Comparison of ENCODE assay signal across 8 cellular contexts in the genomic region with DNA sequence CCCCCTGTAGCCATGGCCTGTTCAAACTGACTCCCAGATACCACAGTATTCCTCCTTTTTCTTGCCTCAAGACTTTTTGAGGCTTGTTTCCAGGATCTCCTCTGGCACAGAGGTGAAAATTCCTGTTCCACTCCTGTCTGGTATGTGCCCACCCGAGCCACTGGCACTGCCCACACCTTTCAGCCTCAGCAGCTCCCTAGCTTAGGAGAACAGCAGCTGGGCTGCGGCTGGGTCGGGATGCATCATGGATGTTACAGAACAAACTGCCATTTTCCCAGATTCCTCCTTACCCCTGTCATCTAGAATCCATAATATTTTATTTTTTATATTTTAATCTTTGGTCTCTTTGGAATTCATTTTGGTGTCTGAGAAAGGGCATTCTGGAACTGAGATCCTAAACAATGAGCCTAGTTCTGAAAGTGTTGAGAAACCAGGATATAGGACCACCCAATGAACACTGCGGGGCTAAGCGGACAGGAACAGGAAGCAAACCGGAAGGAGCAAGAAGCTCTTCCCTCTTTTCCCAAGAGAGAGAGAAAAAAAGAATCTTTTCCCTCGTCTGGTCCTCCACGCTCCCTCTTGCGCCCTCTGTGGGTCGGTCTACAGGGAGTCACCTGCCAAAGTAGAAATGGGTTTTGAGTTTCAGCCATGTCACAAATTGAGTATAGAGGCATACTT. TPM values are rescaled to one million over a fixed set of nuclear protein-coding genes. Genes with fewer than 3 reads are reported as not detected.
DNase-seq lines count a peak whose midpoint lies in the region; ATAC-seq, FAIRE-seq and TF ChIP-seq lines count a peak whose summit lies in the region.

No MANE protein-coding gene starts in this region.

- in situ Hi-C loops in GM13976 (cut with MboI; ENCODE audit: low sequenced_read_pairs, unreplicated experiment): no loop called here
- in situ Hi-C loops in HepG2 (cut with HindIII; ENCODE audit: extremely low pct_ligation_motif_present, low pct_unique_long_range_greater_than_20kb): no loop called here

- H3K4me1 ChIP-seq in ACC112 (ENCODE audit: control insufficient read depth, insufficient read depth, low read length, unreplicated experiment): peaks cover 3% of the 10 kb centered on the region
- H3K4me1 ChIP-seq in HepG2 (ENCODE audit: insufficient read depth, low read length): peaks cover 7% of the 10 kb centered on the region

- TF ChIP-seq POLR2A in HepG2 (IDR thresholded peaks at IDR 0.05; ENCODE audit: insufficient read depth in 1 of 2, low read depth in 2 of 2, low read length in 2 of 2): no peak

- no peaks in the 10 kb centered on the region for H3K9me3 Mint-ChIP-seq in activated CD4-positive, alpha-beta T cell treated with anti-CD3 and anti-CD28 coated beads for 36 hours (ENCODE audit: low read depth)

- CTCF ChIA-PET in activated CD4-positive, alpha-beta T cell treated with anti-CD3 and anti-CD28 coated beads for 36 hours (lab: Charles Lee): interaction anchor here (0.6 to 5.5 kb wide), 21 partner anchors 9 to 383 kb away, joined by 3 to 69 read pairs (median 9); a partner anchor contains a TSS
- CTCF ChIA-PET in HepG2 (lab: Yijun Ruan, JAX; ENCODE audit: low intra/inter-chr PET ratio, low total read pairs): interaction anchor here (1.1 to 1.8 kb wide), 2 partner anchors 43 to 120 kb away, joined by 3 to 21 read pairs; no protein-coding TSS in a partner anchor

- no peaks in the 10 kb centered on the region for H4K20me1 ChIP-seq in HepG2 (ENCODE audit: insufficient read depth, low read length)

- H2AFZ ChIP-seq in ACC112 (ENCODE audit: low read length, unreplicated experiment) (peak overlapping the region; percentile 93), HepG2 (ENCODE audit: low read length) (peak overlapping the region; percentile 85)

- no peaks in the 10 kb centered on the region for H3K27me3 Mint-ChIP-seq in activated CD4-positive, alpha-beta T cell treated with anti-CD3 and anti-CD28 coated beads for 36 hours

- H3K4me3 ChIP-seq in ACC112 (ENCODE audit: low read depth, low read length): no peak overlapping the region
- peak overlapping the region; percentile 26 for H3K4me3 ChIP-seq in choroid plexus epithelial cell (ENCODE audit: low read depth, low read length)
- H3K4me3 ChIP-seq in HepG2 (replicated peaks in 1 of 3; ENCODE audit: insufficient read depth in 1 of 3, low read depth in 2 of 3, low read length in 3 of 3): peak overlapping the region in 2 of 3 experiments; percentile 43 to 46; a peak in 2 of 6 replicates

- H3K36me3 Mint-ChIP-seq in activated CD4-positive, alpha-beta T cell treated with anti-CD3 and anti-CD28 coated beads for 36 hours (ENCODE audit: low read depth): no peaks in the 10 kb centered on the region

- H3K36me3 ChIP-seq in ACC112 (ENCODE audit: insufficient read depth, low read length) (no peaks in the 10 kb centered on the region), HepG2 (replicated peaks in 1 of 2; ENCODE audit: control insufficient read depth in 1 of 2, insufficient read depth in 2 of 2, low read length in 2 of 2) (no peaks in the 10 kb centered on the region)

- no peak overlapping the region for H3K27ac Mint-ChIP-seq in activated CD4-positive, alpha-beta T cell treated with anti-CD3 and anti-CD28 coated beads for 36 hours

- H3K4me2 ChIP-seq in HepG2 (ENCODE audit: low read depth, low read length): peak overlapping the region; percentile 66

- WGBS in HepG2 (ENCODE audit: low lambda C conversion rate): 26% methylated on average over 10 of the region's 10 CpGs

- intact Hi-C loops in activated CD4-positive, alpha-beta T cell treated with anti-CD3 and anti-CD28 coated beads for 36 hours (cut with DNase I, micrococcal nuclease): loop anchor here (1.0 to 2.0 kb wide), 2 partner anchors 35 to 42 kb away; no protein-coding TSS in a partner anchor
- intact Hi-C loops in HepG2 (cut with micrococcal nuclease; ENCODE audit: unreplicated experiment): loop anchor here (1.0 kb wide), 1 partner anchor 42 kb away; no protein-coding TSS in a partner anchor

- DNase-seq in GM13976 (ENCODE audit: low spot score) (peak; percentile 67), NCI-H2227 treated with DMSO at 0.1 percent for 48 hours (lab: John Stamatoyannopoulos, UW) (peak; percentile 2), choroid plexus epithelial cell (ENCODE audit: low read depth) (peak; percentile 89), HepG2 (ENCODE audit: low spot score) (peak; percentile 84)
- peak; percentile 87 for DNase-seq in activated CD4-positive, alpha-beta T cell treated with anti-CD3 and anti-CD28 coated beads for 36 hours
- DNase-seq in stimulated activated CD4-positive, alpha-beta T cell treated with anti-CD3 and anti-CD28 coated beads, TNF-alpha, amount 100 ng/mL, for 1 hour (ENCODE audit: low read depth in 3 of 3, low spot score in 1 of 3): peak; percentile 13 to 56 (median 13)

- peaks cover 59% of the 10 kb centered on the region for H3K4me1 Mint-ChIP-seq in activated CD4-positive, alpha-beta T cell treated with anti-CD3 and anti-CD28 coated beads for 36 hours

- no peak overlapping the region for H3K4me3 Mint-ChIP-seq in activated CD4-positive, alpha-beta T cell treated with anti-CD3 and anti-CD28 coated beads for 36 hours

- no peaks in the 10 kb centered on the region for H3K27me3 ChIP-seq in ACC112 (ENCODE audit: insufficient read depth, low read length)
- peaks cover 0 to 8% of the 10 kb centered on the region in 2 experiments; a peak in 1 of 5 replicates for H3K27me3 ChIP-seq in HepG2 (ENCODE audit: control insufficient read depth in 1 of 2, insufficient read depth in 2 of 2, low read length in 2 of 2)

- ATAC-seq in activated CD4-positive, alpha-beta T cell treated with anti-CD3 and anti-CD28 coated beads for 36 hours: peak; percentile 76
- peak; percentile 78 for ATAC-seq in HepG2
- no peak for ATAC-seq in GM19395 (IDR thresholded peaks at IDR 0.05; ENCODE audit: unreplicated experiment)

- H3K79me2 ChIP-seq in ACC112 (ENCODE audit: control insufficient read depth, insufficient read depth, low read length, unreplicated experiment) (no peaks in the 10 kb centered on the region), HepG2 (ENCODE audit: insufficient read depth, low read length) (no peaks in the 10 kb centered on the region)

- POLR2A ChIA-PET in activated CD4-positive, alpha-beta T cell treated with anti-CD3 and anti-CD28 coated beads for 36 hours (lab: Charles Lee): interaction anchor here (0.7 kb wide), 1 partner anchor 40 kb away, joined by 3 read pairs; no protein-coding TSS in a partner anchor
- POLR2A ChIA-PET in HepG2 (lab: Yijun Ruan, JAX): interaction anchor here (1.0 kb wide), 1 partner anchor 42 kb away, joined by 3 read pairs; no protein-coding TSS in a partner anchor

- H3K27ac ChIP-seq in ACC112 (ENCODE audit: low read depth, low read length) (no peak overlapping the region), HepG2 (ENCODE audit: extremely low read length, insufficient read depth, low read length) (no peak overlapping the region)

- H3K9ac ChIP-seq in HepG2 (ENCODE audit: insufficient read depth, low read depth, low read length): no peak overlapping the region

- no TSS peak for BruUV-seq in HepG2 (replicated peaks; lab: Mats Ljungman, UMichigan)

- no peak for TF ChIP-seq EP300 in HepG2 (IDR thresholded peaks at IDR 0.05; ENCODE audit: low read depth in 2 of 2, low read length in 2 of 2)
- no peak for TF ChIP-seq EP300 in HepG2 (CRISPR knock-in tag; IDR thresholded peaks at IDR 0.05; ENCODE audit: borderline replicate concordance)

- peak; percentile 93 for FAIRE-seq in HepG2 (lab: Jason Lieb, UNC)

- H3K9me3 ChIP-seq in HepG2 (ENCODE audit: low read length): peaks cover 5% of the 10 kb centered on the region; the same call in 1 of the 2 replicates

- peak; percentile 45; the same call in 1 of the 2 replicates for TF ChIP-seq RAD21 in HepG2 (CRISPR knock-in tag; IDR thresholded peaks at IDR 0.05)

- TF ChIP-seq CTCF in GM13976 (IDR thresholded peaks at IDR 0.05; ENCODE audit: borderline replicate concordance, control extremely low read depth, extremely low read depth, insufficient read depth, missing control alignments) (peak; percentile 88), choroid plexus epithelial cell (conservative IDR thresholded peaks at IDR 0.05; ENCODE audit: low read depth, low read length) (peak; percentile 97), HepG2 (CRISPR knock-in tag; IDR thresholded peaks at IDR 0.05) (peak; percentile 84)

RNA-seq across cellular contexts. Expression of a gene that starts 12.5 kb away (rescaled TPM):
- not detected for total RNA-seq in activated CD4-positive, alpha-beta T cell treated with anti-CD3 and anti-CD28 coated beads for 36 hours
- not detected in 2 replicates for total RNA-seq in HepG2 (2016; rRNA removed; fragmentation: Illumina TruSeq; extraction: Trizol)
- total RNA-seq in HepG2 (2016; cell fraction: cytosol; rRNA removed; fragmentation: Illumina TruSeq; extraction: Trizol; ENCODE audit: low read depth): not detected in 2 replicates
- total RNA-seq in HepG2 (2016; cell fraction: insoluble cytoplasmic fraction; rRNA removed; fragmentation: Illumina TruSeq; extraction: Trizol): not detected in 2 replicates
- not detected in 2 replicates for total RNA-seq in HepG2 (2016; cell fraction: membrane; rRNA removed; fragmentation: Illumina TruSeq; extraction: Trizol)
- not detected in 2 replicates for total RNA-seq in HepG2 (2016; cell fraction: nucleus; rRNA removed; fragmentation: Illumina TruSeq; extraction: Trizol)
- not detected in 2 replicates for polyA plus RNA-seq in HepG2 (2011; rRNA removed)
- not detected in 2 replicates for polyA plus RNA-seq in HepG2 (2011; cell fraction: cytosol; rRNA removed)
- not detected in 2 replicates for polyA plus RNA-seq in HepG2 (2011; cell fraction: nucleus; rRNA removed)
- polyA plus RNA-seq in HepG2 (2012): not detected in 2 replicates
- not detected in 2 replicates for polyA plus RNA-seq in HepG2 (2016; cell fraction: cytosol; fragmentation: Illumina TruSeq; extraction: Trizol; ENCODE audit: low read depth)
- polyA plus RNA-seq in HepG2 (2016; cell fraction: insoluble cytoplasmic fraction; fragmentation: Illumina TruSeq; extraction: Trizol; ENCODE audit: low read depth): not detected in 2 replicates
- not detected in 2 replicates for polyA plus RNA-seq in HepG2 (2016; cell fraction: membrane; fragmentation: Illumina TruSeq; extraction: Trizol; ENCODE audit: low read depth)
- polyA plus RNA-seq in HepG2 (2016; cell fraction: nucleus; fragmentation: Illumina TruSeq; extraction: Trizol; ENCODE audit: insufficient read depth, low read depth): not detected in 2 replicates
- polyA minus RNA-seq in HepG2 (2011; rRNA and poly(A)+ RNA removed; ENCODE audit: low replicate concordance): not detected in 2 replicates
- not detected in 2 replicates for polyA minus RNA-seq in HepG2 (2011; cell fraction: cytosol; rRNA and poly(A)+ RNA removed)
- polyA minus RNA-seq in HepG2 (2011; cell fraction: nucleus; rRNA and poly(A)+ RNA removed): not detected in 2 replicates

RNA-seq across cellular contexts. Expression of a gene that starts 36.2 kb away (rescaled TPM):
- total RNA-seq in activated CD4-positive, alpha-beta T cell treated with anti-CD3 and anti-CD28 coated beads for 36 hours: not detected
- total RNA-seq in HepG2 (2016; rRNA removed; fragmentation: Illumina TruSeq; extraction: Trizol): 0.07 TPM in 1 of 2 replicates, not detected in the other
- not detected in 2 replicates for total RNA-seq in HepG2 (2016; cell fraction: cytosol; rRNA removed; fragmentation: Illumina TruSeq; extraction: Trizol; ENCODE audit: low read depth)
- total RNA-seq in HepG2 (2016; cell fraction: insoluble cytoplasmic fraction; rRNA removed; fragmentation: Illumina TruSeq; extraction: Trizol): not detected in 2 replicates
- not detected in 2 replicates for total RNA-seq in HepG2 (2016; cell fraction: membrane; rRNA removed; fragmentation: Illumina TruSeq; extraction: Trizol)
- total RNA-seq in HepG2 (2016; cell fraction: nucleus; rRNA removed; fragmentation: Illumina TruSeq; extraction: Trizol): not detected in 2 replicates
- not detected in 2 replicates for polyA plus RNA-seq in HepG2 (2011; rRNA removed)
- not detected in 2 replicates for polyA plus RNA-seq in HepG2 (2011; cell fraction: cytosol; rRNA removed)
- polyA plus RNA-seq in HepG2 (2011; cell fraction: nucleus; rRNA removed): not detected in 2 replicates
- not detected in 2 replicates for polyA plus RNA-seq in HepG2 (2012)
- not detected in 2 replicates for polyA plus RNA-seq in HepG2 (2016; cell fraction: cytosol; fragmentation: Illumina TruSeq; extraction: Trizol; ENCODE audit: low read depth)
- not detected in 2 replicates for polyA plus RNA-seq in HepG2 (2016; cell fraction: insoluble cytoplasmic fraction; fragmentation: Illumina TruSeq; extraction: Trizol; ENCODE audit: low read depth)
- polyA plus RNA-seq in HepG2 (2016; cell fraction: membrane; fragmentation: Illumina TruSeq; extraction: Trizol; ENCODE audit: low read depth): not detected in 2 replicates
- polyA plus RNA-seq in HepG2 (2016; cell fraction: nucleus; fragmentation: Illumina TruSeq; extraction: Trizol; ENCODE audit: insufficient read depth, low read depth): not detected in 2 replicates
- 0.21 TPM in 1 of 2 replicates, not detected in the other for polyA minus RNA-seq in HepG2 (2011; rRNA and poly(A)+ RNA removed; ENCODE audit: low replicate concordance)
- not detected in 2 replicates for polyA minus RNA-seq in HepG2 (2011; cell fraction: cytosol; rRNA and poly(A)+ RNA removed)
- not detected in 2 replicates for polyA minus RNA-seq in HepG2 (2011; cell fraction: nucleus; rRNA and poly(A)+ RNA removed)

RNA-seq across cellular contexts. Expression of a gene that starts 39.5 kb away (rescaled TPM):
- total RNA-seq in activated CD4-positive, alpha-beta T cell treated with anti-CD3 and anti-CD28 coated beads for 36 hours: not detected
- not detected in 2 replicates for total RNA-seq in HepG2 (2016; rRNA removed; fragmentation: Illumina TruSeq; extraction: Trizol)
- not detected in 2 replicates for total RNA-seq in HepG2 (2016; cell fraction: cytosol; rRNA removed; fragmentation: Illumina TruSeq; extraction: Trizol; ENCODE audit: low read depth)
- total RNA-seq in HepG2 (2016; cell fraction: insoluble cytoplasmic fraction; rRNA removed; fragmentation: Illumina TruSeq; extraction: Trizol): not detected in 2 replicates
- total RNA-seq in HepG2 (2016; cell fraction: membrane; rRNA removed; fragmentation: Illumina TruSeq; extraction: Trizol): 0.21 TPM in 1 of 2 replicates, not detected in the other
- 0.41 and 0.43 TPM in 2 replicates for total RNA-seq in HepG2 (2016; cell fraction: nucleus; rRNA removed; fragmentation: Illumina TruSeq; extraction: Trizol)
- 0.13 and 0.44 TPM in 2 replicates for polyA plus RNA-seq in HepG2 (2011; rRNA removed)
- 0.23 TPM in 1 of 2 replicates, not detected in the other for polyA plus RNA-seq in HepG2 (2011; cell fraction: cytosol; rRNA removed)
- polyA plus RNA-seq in HepG2 (2011; cell fraction: nucleus; rRNA removed): 0.21 TPM in 1 of 2 replicates, not detected in the other
- 0.35 TPM in 1 of 2 replicates, not detected in the other for polyA plus RNA-seq in HepG2 (2012)
- polyA plus RNA-seq in HepG2 (2016; cell fraction: cytosol; fragmentation: Illumina TruSeq; extraction: Trizol; ENCODE audit: low read depth): 0.26 and 0.28 TPM in 2 replicates
- 0.35 and 0.46 TPM in 2 replicates for polyA plus RNA-seq in HepG2 (2016; cell fraction: insoluble cytoplasmic fraction; fragmentation: Illumina TruSeq; extraction: Trizol; ENCODE audit: low read depth)
- 0.41 and 0.42 TPM in 2 replicates for polyA plus RNA-seq in HepG2 (2016; cell fraction: membrane; fragmentation: Illumina TruSeq; extraction: Trizol; ENCODE audit: low read depth)
- 0.53 TPM in 1 of 2 replicates, not detected in the other for polyA plus RNA-seq in HepG2 (2016; cell fraction: nucleus; fragmentation: Illumina TruSeq; extraction: Trizol; ENCODE audit: insufficient read depth, low read depth)
- 0.44 TPM in 1 of 2 replicates, not detected in the other for polyA minus RNA-seq in HepG2 (2011; rRNA and poly(A)+ RNA removed; ENCODE audit: low replicate concordance)
- not detected in 2 replicates for polyA minus RNA-seq in HepG2 (2011; cell fraction: cytosol; rRNA and poly(A)+ RNA removed)
- not detected in 2 replicates for polyA minus RNA-seq in HepG2 (2011; cell fraction: nucleus; rRNA and poly(A)+ RNA removed)

Comparison
In these comparisons a context has a peak if more than half of its experiments do, and no peak if none do; other contexts are left out.
1. DNase-seq: peak in every context shown above with its lines; median percentile 89 in choroid plexus epithelial cell; 87 in activated CD4-positive, alpha-beta T cell treated with anti-CD3 and anti-CD28 coated beads for 36 hours; 84 in HepG2; 67 in GM13976; 13 in stimulated activated CD4-positive, alpha-beta T cell treated with anti-CD3 and anti-CD28 coated beads, TNF-alpha, amount 100 ng/mL, for 1 hour; 2 in NCI-H2227 treated with DMSO at 0.1 percent for 48 hours.